ENCODE assay signal across 30 cellular contexts in genomic region chr20:50613438-50614169, GRCh38.
"Had no signal": no experiment of that assay in that cellular context is flagged by ENCODE, and none has a peak within 500 bp of the region (broad histone marks: within the 10 kb centered on the region; RNA-seq: fewer than 3 reads in every experiment).

No MANE protein-coding gene starts in this region.

- H3K9me3 ChIP-seq: ascending aorta, Peyer's patch had no signal

- DNase-seq: activated B cell treated with CpG ODN at 0.5 μM for 24 hours; activated CD4-positive, alpha-beta T cell treated with anti-CD3 and anti-CD28 coated beads for 1 hour; activated CD4-positive, alpha-beta T cell treated with anti-CD3 and anti-CD28 coated beads, Interleukin-2, amount 10 ng/mL, durations not matched to agents 24 days and 14 days; activated CD4-positive, alpha-beta T cell treated with anti-CD3 and anti-CD28 coated beads, Interleukin-2, amount 50 U/mL, for 48 hours; activated CD8-positive, alpha-beta memory T cell treated with anti-CD3 and anti-CD28 coated beads, Interleukin-2, amount 10 ng/mL, durations not matched to agents 7 days and 5 days; activated effector memory CD4-positive, alpha-beta T cell treated with anti-CD3 and anti-CD28 coated beads, Interleukin-2, amount 50 U/mL, for 16 hours; activated naive CD4-positive, alpha-beta T cell treated with Interleukin-2 at 50 U/mL for 16 hours; activated naive CD8-positive, alpha-beta T cell treated with anti-CD3 and anti-CD28 coated beads, Interleukin-2, amount 50 U/mL, for 24 hours; activated T-cell treated with anti-CD3 and anti-CD28 coated beads, Interleukin-2, amount 50 U/mL, for 4 hours; amniotic stem cell; brain microvascular endothelial cell; Kasumi-1; KBM-7; NCI-H1048; NCI-H146; NCI-H187 treated with DMSO at 0.1 percent for 48 hours; NCI-H2081 treated with DMSO at 0.1 percent for 48 hours; NCI-H2227 treated with DMSO at 0.1 percent for 48 hours; NCI-H510A treated with DMSO at 0.1 percent for 48 hours; NCI-H69; NK-92 treated with Interleukin-12 subunit alpha and Interleukin-12 subunit beta, amount 100 ng/mL, for 24 hours; OCI-M1; Peyer's patch; SIG-M5; T-helper 2 cell; T1000 had no signal

- H3K27ac Mint-ChIP-seq: activated B cell treated with CpG ODN at 0.5 μM for 24 hours; activated CD4-positive, alpha-beta T cell treated with anti-CD3 and anti-CD28 coated beads, Interleukin-2, amount 10 ng/mL, durations not matched to agents 24 days and 14 days; activated CD8-positive, alpha-beta memory T cell treated with anti-CD3 and anti-CD28 coated beads, Interleukin-2, amount 10 ng/mL, durations not matched to agents 7 days and 5 days; activated naive CD4-positive, alpha-beta T cell treated with anti-CD3 and anti-CD28 coated beads, Interleukin-2, amount 50 U/mL, for 72 hours; activated naive CD8-positive, alpha-beta T cell treated with anti-CD3 and anti-CD28 coated beads, Interleukin-2, amount 50 U/mL, for 24 hours had no signal

- H3K27ac ChIP-seq: ascending aorta, brain microvascular endothelial cell, cardiac muscle cell, Peyer's patch had no signal

- H3K4me3 ChIP-seq: ascending aorta, cardiac muscle cell, Peyer's patch had no signal

- H3K4me1 Mint-ChIP-seq: activated B cell treated with CpG ODN at 0.5 μM for 24 hours; activated CD4-positive, alpha-beta T cell treated with anti-CD3 and anti-CD28 coated beads, Interleukin-2, amount 10 ng/mL, durations not matched to agents 24 days and 14 days; activated CD8-positive, alpha-beta memory T cell treated with anti-CD3 and anti-CD28 coated beads, Interleukin-2, amount 10 ng/mL, durations not matched to agents 7 days and 5 days; activated naive CD8-positive, alpha-beta T cell treated with anti-CD3 and anti-CD28 coated beads, Interleukin-2, amount 50 U/mL, for 24 hours had no signal

- H3K27me3 ChIP-seq: ascending aorta, brain microvascular endothelial cell, cardiac muscle cell, Peyer's patch had no signal

- ATAC-seq: activated CD8-positive, alpha-beta memory T cell treated with anti-CD3 and anti-CD28 coated beads, Interleukin-2, amount 10 ng/mL, durations not matched to agents 7 days and 5 days; activated naive CD4-positive, alpha-beta T cell treated with anti-CD3 and anti-CD28 coated beads, Interleukin-2, amount 50 U/mL, for 72 hours; activated naive CD8-positive, alpha-beta T cell treated with anti-CD3 and anti-CD28 coated beads, Interleukin-2, amount 50 U/mL, for 24 hours; activated T-cell treated with anti-CD3 and anti-CD28 coated beads, Interleukin-2, amount 50 U/mL, for 4 hours had no signal

- H3K4me3 Mint-ChIP-seq: activated B cell treated with CpG ODN at 0.5 μM for 24 hours; activated CD4-positive, alpha-beta T cell treated with anti-CD3 and anti-CD28 coated beads, Interleukin-2, amount 10 ng/mL, durations not matched to agents 24 days and 14 days; activated CD8-positive, alpha-beta memory T cell treated with anti-CD3 and anti-CD28 coated beads, Interleukin-2, amount 10 ng/mL, durations not matched to agents 7 days and 5 days; activated naive CD8-positive, alpha-beta T cell treated with anti-CD3 and anti-CD28 coated beads, Interleukin-2, amount 50 U/mL, for 24 hours; activated T-cell treated with anti-CD3 and anti-CD28 coated beads, Interleukin-2, amount 50 U/mL, for 4 hours had no signal

- H3K36me3 Mint-ChIP-seq: activated CD8-positive, alpha-beta memory T cell treated with anti-CD3 and anti-CD28 coated beads, Interleukin-2, amount 10 ng/mL, durations not matched to agents 7 days and 5 days; activated naive CD4-positive, alpha-beta T cell treated with anti-CD3 and anti-CD28 coated beads, Interleukin-2, amount 50 U/mL, for 72 hours had no signal

- H3K27me3 Mint-ChIP-seq: activated CD4-positive, alpha-beta T cell treated with anti-CD3 and anti-CD28 coated beads, Interleukin-2, amount 10 ng/mL, durations not matched to agents 24 days and 14 days; activated naive CD8-positive, alpha-beta T cell treated with anti-CD3 and anti-CD28 coated beads, Interleukin-2, amount 50 U/mL, for 24 hours had no signal

- H3K36me3 ChIP-seq: ascending aorta, brain microvascular endothelial cell, cardiac muscle cell, Peyer's patch had no signal

- FAIRE-seq: TTC549 had no signal

- H3K9me3 Mint-ChIP-seq: activated B cell treated with CpG ODN at 0.5 μM for 24 hours; activated CD4-positive, alpha-beta T cell treated with anti-CD3 and anti-CD28 coated beads, Interleukin-2, amount 10 ng/mL, durations not matched to agents 24 days and 14 days; activated naive CD4-positive, alpha-beta T cell treated with anti-CD3 and anti-CD28 coated beads, Interleukin-2, amount 50 U/mL, for 72 hours; activated naive CD8-positive, alpha-beta T cell treated with anti-CD3 and anti-CD28 coated beads, Interleukin-2, amount 50 U/mL, for 24 hours; activated T-cell treated with anti-CD3 and anti-CD28 coated beads, Interleukin-2, amount 50 U/mL, for 4 hours had no signal

- H3K4me1 ChIP-seq: ascending aorta, Peyer's patch had no signal
